Comparison of ENCODE assay signal across 1 cellular context in genomic region chr20:37856034-37856433, GRCh38. TPM values are rescaled to one million over a fixed set of nuclear protein-coding genes. Genes with fewer than 3 reads are reported as not detected.
"Had no signal": no experiment of that assay in that cellular context is flagged by ENCODE, and none has a peak within 500 bp of the region (broad histone marks: within the 10 kb centered on the region; RNA-seq: fewer than 3 reads in every experiment).

No MANE protein-coding gene starts in this region.

RNA-seq across cellular contexts. Expression of gene VSTM2L, which starts 46.9 kb away (rescaled TPM):
- total RNA-seq: NCI-H460 had no signal
